Comparison of ENCODE assay signal across 10 cellular contexts in the genomic region with DNA sequence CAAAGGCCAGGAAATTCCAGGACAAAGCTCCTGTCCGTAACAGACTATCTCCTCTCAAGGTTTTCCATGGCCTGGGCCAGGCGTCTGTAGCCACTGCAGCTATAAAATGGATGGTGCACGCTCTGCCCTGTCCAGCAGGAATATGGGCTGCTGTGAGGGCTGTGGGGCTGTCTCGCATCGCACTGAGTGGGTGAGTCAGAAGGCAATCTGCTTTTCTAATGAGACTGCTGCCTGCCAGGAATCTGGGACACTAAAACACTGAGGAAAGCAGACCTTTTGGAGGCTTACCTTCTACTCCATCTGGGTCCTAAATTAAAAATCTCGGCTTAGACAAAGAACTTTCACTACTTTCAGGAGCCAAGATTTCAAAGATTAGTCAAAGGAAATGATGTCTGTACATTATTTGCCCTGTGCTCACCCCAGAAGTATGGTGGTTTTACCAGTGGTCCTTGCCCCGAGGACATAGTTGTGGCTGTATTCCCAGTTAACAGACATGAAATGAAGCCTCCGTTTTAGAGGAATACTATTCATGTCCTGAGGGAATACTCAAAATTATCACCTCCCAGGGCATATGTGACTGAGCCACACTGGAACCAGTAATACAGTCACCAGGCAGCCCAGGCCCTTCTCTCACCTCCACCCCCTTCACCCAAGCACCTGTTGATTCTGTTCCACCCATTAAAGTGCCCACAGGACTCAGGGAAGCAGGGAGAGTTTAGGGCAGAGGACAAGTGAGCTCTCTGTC. TPM values are rescaled to one million over a fixed set of nuclear protein-coding genes. Genes with fewer than 3 reads are reported as not detected.
A peak's percentile ranks its signal among the peaks of the same experiment; 100 is the strongest.
DNase-seq lines count a peak whose midpoint lies in the region; ATAC-seq, FAIRE-seq and TF ChIP-seq lines count a peak whose summit lies in the region.
"Had no signal": no experiment of that assay in that cellular context is flagged by ENCODE, and none has a peak within 500 bp of the region (broad histone marks: within the 10 kb centered on the region; RNA-seq: fewer than 3 reads in every experiment).

No MANE protein-coding gene starts in this region.

- H3K9ac ChIP-seq in GM23248, result peak overlapping the region; percentile 5; the same call in 1 of the 2 replicates
- no peak overlapping the region for H3K9ac ChIP-seq in GM12878 (ENCODE audit: control insufficient read depth, insufficient read depth, low read length)
- H3K9ac ChIP-seq in skeletal muscle satellite cell (ENCODE audit: low read depth, low read length), result peak overlapping the region; percentile 36

- H3K4me2 ChIP-seq in GM23248 (ENCODE audit: unreplicated experiment), result peak overlapping the region; percentile 25
- no peak overlapping the region for H3K4me2 ChIP-seq in GM12878 (ENCODE audit: control insufficient read depth, insufficient read depth)
- H3K4me2 ChIP-seq in hepatocyte, result no peak overlapping the region
- H3K4me2 ChIP-seq in skeletal muscle satellite cell (ENCODE audit: low read length), result peak overlapping the region; percentile 34

- TSS peak; percentile 13 for BruUV-seq in GM12878 (replicated peaks; lab: Mats Ljungman, UMichigan)

- intact Hi-C loops in GM12878 (cut with micrococcal nuclease; ENCODE audit: unreplicated experiment) (no loop called here), prostate gland (cut with DNase I) (no loop called here)

- POLR2A ChIA-PET in GM12878 (lab: Charles Lee), result interaction anchor here (1.1 kb wide), 1 partner anchor 100 kb away, joined by 4 read pairs; a partner anchor contains a TSS
- POLR2A ChIA-PET in HEK293T (lab: Yijun Ruan, JAX), result interaction anchor here (0.9 to 8.4 kb wide), 5 partner anchors 10 to 154 kb away, joined by 3 to 117 read pairs (median 5); a partner anchor contains a TSS

- H3K4me3 ChIP-seq in GM23248, result no peak overlapping the region
- H3K4me3 ChIP-seq in GM12878, result no peak overlapping the region
- no peak overlapping the region for H3K4me3 ChIP-seq in hepatocyte
- H3K4me3 ChIP-seq in skeletal muscle satellite cell (ENCODE audit: low read length), result no peak overlapping the region
- H3K4me3 ChIP-seq in prostate gland, result no peak overlapping the region
- H3K4me3 ChIP-seq: skin epidermis had no signal

- no peak for FAIRE-seq in GM12878 (lab: Jason Lieb, UNC)

- CTCF ChIA-PET in GM12878 (lab: Yijun Ruan, JAX) (interaction anchor here (0.8 to 18.8 kb wide), 8 partner anchors 9 to 115 kb away, joined by 3 to 774 read pairs (median 24); a partner anchor contains a TSS), HEK293T (lab: Yijun Ruan, JAX) (interaction anchor here (0.7 to 10.4 kb wide), 7 partner anchors 15 to 117 kb away, joined by 3 to 174 read pairs (median 11); a partner anchor contains a TSS)

- RAD21 ChIA-PET in GM12878 (lab: Charles Lee; ENCODE audit: unreplicated experiment), result interaction anchor here (0.5 to 7.7 kb wide), 5 partner anchors 82 to 485 kb away, joined by 4 to 131 read pairs (median 46); a partner anchor contains a TSS

- whole genome bisulfite sequencing in GM23248 (ENCODE audit: low coverage in 1 of 2, low lambda C conversion rate in 2 of 2, missing lambda C conversion rate in 2 of 2), 2 experiments, result 2 to 3% methylated on average over 8 of the region's 8 CpGs
- WGBS in GM12878 (ENCODE audit: insufficient coverage, insufficient replicate concordance, low lambda C conversion rate, missing lambda C conversion rate), result 81% methylated on average over 8 of the region's 8 CpGs
- WGBS in hepatocyte (ENCODE audit: low lambda C conversion rate, missing lambda C conversion rate), result 58% methylated on average over 8 of the region's 8 CpGs
- 48% methylated on average over 8 of the region's 8 CpGs for WGBS in prostate gland

- no peak overlapping the region for H2AFZ ChIP-seq in GM23248
- no peak overlapping the region for H2AFZ ChIP-seq in GM12878 (ENCODE audit: control insufficient read depth, low read depth, low read length)
- no peak overlapping the region for H2AFZ ChIP-seq in hepatocyte

- H3K36me3 ChIP-seq in GM23248 (ENCODE audit: low read depth) (no peaks in the 10 kb centered on the region), GM12878 (ENCODE audit: control insufficient read depth in 2 of 2, insufficient read depth in 2 of 2, low read length in 1 of 2) (peaks cover 6 to 20% of the 10 kb centered on the region in 2 experiments; a peak in 3 of 4 replicates), hepatocyte (replicated peaks; ENCODE audit: insufficient read depth, low read depth) (no peaks in the 10 kb centered on the region), skeletal muscle satellite cell (ENCODE audit: insufficient read depth, low read length) (peaks cover 15% of the 10 kb centered on the region), prostate gland (no peaks in the 10 kb centered on the region)

- H3F3A ChIP-seq in GM23248 (ENCODE audit: insufficient read depth), result peaks cover 27% of the 10 kb centered on the region

- in situ Hi-C loops in GM23248 (cut with MboI) (loop anchor here (5.0 kb wide), 1 partner anchor 106 kb away; no protein-coding TSS in a partner anchor), GM12878 (cut with MboI) (loop anchor here (25.0 kb wide), 1 partner anchor 791 kb away; no protein-coding TSS in a partner anchor)

- H3K4me1 ChIP-seq in GM23248 (ENCODE audit: insufficient read depth) (peaks cover 45% of the 10 kb centered on the region), GM12878 (ENCODE audit: control insufficient read depth, insufficient read depth, low read length) (peaks cover 7% of the 10 kb centered on the region), hepatocyte (ENCODE audit: insufficient read depth) (peaks cover 12% of the 10 kb centered on the region), skeletal muscle satellite cell (ENCODE audit: control insufficient read depth, insufficient read depth, low read length) (peaks cover 40% of the 10 kb centered on the region), prostate gland (replicated peaks) (peaks cover 3% of the 10 kb centered on the region)

- peak; percentile 94 for DNase-seq in GM23248
- no peak for DNase-seq in GM12878 (ENCODE audit: low read depth, low spot score)
- peak; percentile 69 for DNase-seq in hepatocyte (ENCODE audit: low spot score)
- no peak for DNase-seq in SHP77 treated with DMSO at 0.1 percent for 48 hours (lab: John Stamatoyannopoulos, UW)
- DNase-seq in cortex of kidney (lab: John Stamatoyannopoulos, UW), result no peak
- DNase-seq in prostate gland (ENCODE audit: low spot score), result no peak
- no peak for DNase-seq in HEK293T (ENCODE audit: extremely low spot score)

- H4K20me1 ChIP-seq in GM23248 (ENCODE audit: insufficient read depth) (no peaks in the 10 kb centered on the region), GM12878 (ENCODE audit: control insufficient read depth, insufficient read depth) (no peaks in the 10 kb centered on the region; the same call in 1 of the 2 replicates), hepatocyte (ENCODE audit: insufficient read depth, poor library complexity, severe bottlenecking) (peaks cover 13% of the 10 kb centered on the region)

- TF ChIP-seq EP300 in GM12878 (IDR thresholded peaks at IDR 0.05; ENCODE audit: borderline replicate concordance in 1 of 2, control insufficient read depth in 1 of 2, low read depth in 2 of 2, low read length in 2 of 2), result no peak

- peaks cover 40% of the 10 kb centered on the region for H3K79me2 ChIP-seq in GM23248 (ENCODE audit: insufficient read depth)
- no peaks in the 10 kb centered on the region; the same call in 1 of the 2 replicates for H3K79me2 ChIP-seq in GM12878 (ENCODE audit: control insufficient read depth, insufficient read depth, low read length)
- peaks cover 33% of the 10 kb centered on the region for H3K79me2 ChIP-seq in hepatocyte

- TF ChIP-seq POLR2A in GM12878 (IDR thresholded peaks at IDR 0.05; ENCODE audit: low read depth, low read length) (no peak), prostate gland (IDR thresholded peaks at IDR 0.05) (no peak)

- H3K9me2 ChIP-seq in GM23248 (ENCODE audit: insufficient read depth) (no peaks in the 10 kb centered on the region), hepatocyte (replicated peaks; ENCODE audit: insufficient read depth) (no peaks in the 10 kb centered on the region)

- H3K27me3 ChIP-seq in GM23248 (replicated peaks; ENCODE audit: insufficient read depth), result no peaks in the 10 kb centered on the region
- H3K27me3 ChIP-seq in GM12878 (replicated peaks in 1 of 2; ENCODE audit: control insufficient read depth in 2 of 2, insufficient read depth in 2 of 2, low read length in 1 of 2), result no peaks in the 10 kb centered on the region
- H3K27me3 ChIP-seq in hepatocyte, result no peaks in the 10 kb centered on the region
- no peaks in the 10 kb centered on the region for H3K27me3 ChIP-seq in skeletal muscle satellite cell (ENCODE audit: control insufficient read depth, insufficient read depth, low read length)
- H3K27me3 ChIP-seq in prostate gland (replicated peaks; ENCODE audit: insufficient read depth), result no peaks in the 10 kb centered on the region

- no peak for TF ChIP-seq CTCF in GM12878 (IDR thresholded peaks at IDR 0.05 in 2 of 3, conservative IDR thresholded peaks at IDR 0.05 in 1 of 3; ENCODE audit: control insufficient read depth in 2 of 3, extremely low read depth in 1 of 3, insufficient read depth in 1 of 3, low read depth in 3 of 3, low read length in 3 of 3)
- TF ChIP-seq CTCF in hepatocyte (IDR thresholded peaks at IDR 0.05; ENCODE audit: poor library complexity), result no peak
- no peak for TF ChIP-seq CTCF in prostate gland (IDR thresholded peaks at IDR 0.05)

- no peaks in the 10 kb centered on the region for H3K9me3 ChIP-seq in GM23248 (ENCODE audit: low read depth)
- no peaks in the 10 kb centered on the region for H3K9me3 ChIP-seq in GM12878 (replicated peaks; ENCODE audit: control insufficient read depth, insufficient read depth, low read length)
- H3K9me3 ChIP-seq in hepatocyte (ENCODE audit: low read depth), result no peaks in the 10 kb centered on the region
- H3K9me3 ChIP-seq in skeletal muscle satellite cell (replicated peaks; ENCODE audit: low read length), result no peaks in the 10 kb centered on the region
- H3K9me3 ChIP-seq in prostate gland, result no peaks in the 10 kb centered on the region

- H3K27ac ChIP-seq in GM23248, result peak overlapping the region; percentile 49
- H3K27ac ChIP-seq in GM12878 (ENCODE audit: control insufficient read depth, insufficient read depth), result no peak overlapping the region
- peak overlapping the region; percentile 70 for H3K27ac ChIP-seq in hepatocyte
- no peak overlapping the region for H3K27ac ChIP-seq in prostate gland
- H3K27ac ChIP-seq: HL-60 had no signal

- SMC1A ChIA-PET in GM12878 (lab: Charles Lee; ENCODE audit: uncharacterized antibody, unreplicated experiment), result interaction anchor here (0.7 to 14.6 kb wide), 7 partner anchors 9 to 116 kb away, joined by 3 to 345 read pairs (median 4); a partner anchor contains a TSS

- no peak for ATAC-seq in GM12878

- TF ChIP-seq RAD21 in GM12878 (IDR thresholded peaks at IDR 0.05; ENCODE audit: insufficient read depth, low read depth, low read length), result no peak

RNA-seq across cellular contexts. Expression of a gene that starts 56.4 kb away (rescaled TPM):
- total RNA-seq in GM23248 (2014; rRNA removed; shearing (Covaris generic)), result 94.3 and 95.8 TPM in 2 replicates
- polyA plus RNA-seq in GM23248 (2016; fragmentation: Nextera tagmentation; extraction: Ambion mirVana), result 87.0 and 99.9 TPM in 2 replicates
- 35.6 and 38.4 TPM in 2 replicates for total RNA-seq in GM12878 (2013; cell fraction: nucleolus; rRNA removed)
- total RNA-seq in GM12878 (2014; rRNA removed), result 79.9 and 86.9 TPM in 2 replicates
- 73.0 and 91.1 TPM in 2 replicates for total RNA-seq in GM12878 (2014; rRNA removed; fragmentation: Illumina TruSeq; extraction: Trizol)
- total RNA-seq in GM12878 (2021), result 58.5 and 62.9 TPM in 2 replicates
- polyA plus RNA-seq in GM12878 (2011; ENCODE audit: low read depth), result 28.9 TPM
- 63.8 and 65.9 TPM in 2 replicates for polyA plus RNA-seq in GM12878 (2011; rRNA removed)
- polyA plus RNA-seq in GM12878 (2011; cell fraction: cytosol; rRNA removed), result 98.8 and 102 TPM in 2 replicates
- polyA plus RNA-seq in GM12878 (2011; cell fraction: nucleus; rRNA removed), result 24.5 and 33.3 TPM in 2 replicates
- 85.5 and 118 TPM in 2 replicates for polyA plus RNA-seq in GM12878 (2012)
- 150 and 190 TPM in 2 replicates for polyA plus RNA-seq in GM12878 (2014; fragmentation: Illumina TruSeq; extraction: Trizol)
- 100 to 1,000 TPM; 192 to 193 TPM for polyA plus RNA-seq in GM12878 (2014; fragmentation: Nextera tagmentation; extraction: Ambion mirVana)
- polyA plus RNA-seq in GM12878 (2014; rRNA removed), result 85.8 and 86.8 TPM in 2 replicates
- polyA plus RNA-seq in GM12878 (2016; fragmentation: Nextera tagmentation; extraction: Ambion mirVana), result 100 to 1,000 TPM; 112 to 131 TPM
- polyA minus RNA-seq in GM12878 (2011; rRNA and poly(A)+ RNA removed), result 57.4 and 63.6 TPM in 2 replicates
- 15.2 and 18.9 TPM in 2 replicates for polyA minus RNA-seq in GM12878 (2011; cell fraction: cytosol; rRNA and poly(A)+ RNA removed)
- polyA minus RNA-seq in GM12878 (2011; cell fraction: nucleus; rRNA and poly(A)+ RNA removed), result 10.6 and 13.1 TPM in 2 replicates
- 84.1 and 86.1 TPM in 2 replicates for total RNA-seq in hepatocyte
- 97.6 and 98.0 TPM in 2 replicates for polyA plus RNA-seq in hepatocyte
- total RNA-seq in skeletal muscle satellite cell (2012; rRNA removed), result 64.4 and 70.6 TPM in 2 replicates
- total RNA-seq in prostate gland, result 100 to 1,000 TPM in 1 of 2 donors, 10 to 100 TPM in 1; 88.0 to 145 TPM

Comparison
In these comparisons a context has a peak if more than half of its experiments do, and no peak if none do; other contexts are left out.
1. DNase-seq: peak in GM23248 (single experiment) and hepatocyte (single experiment); none in GM12878 (single experiment), SHP77 treated with DMSO at 0.1 percent for 48 hours (single experiment), cortex of kidney (single experiment), prostate gland (single experiment) and HEK293T (single experiment).
2. H3K27ac ChIP-seq: peak in GM23248 (single experiment) and hepatocyte (single experiment); none in GM12878 (single experiment) and prostate gland (0 of 2).
3. H3K4me2 ChIP-seq: peak in GM23248 (single experiment) and skeletal muscle satellite cell (single experiment); none in GM12878 (single experiment) and hepatocyte (single experiment).